ENCODE assay signal across 7 cellular contexts in the genomic region with DNA sequence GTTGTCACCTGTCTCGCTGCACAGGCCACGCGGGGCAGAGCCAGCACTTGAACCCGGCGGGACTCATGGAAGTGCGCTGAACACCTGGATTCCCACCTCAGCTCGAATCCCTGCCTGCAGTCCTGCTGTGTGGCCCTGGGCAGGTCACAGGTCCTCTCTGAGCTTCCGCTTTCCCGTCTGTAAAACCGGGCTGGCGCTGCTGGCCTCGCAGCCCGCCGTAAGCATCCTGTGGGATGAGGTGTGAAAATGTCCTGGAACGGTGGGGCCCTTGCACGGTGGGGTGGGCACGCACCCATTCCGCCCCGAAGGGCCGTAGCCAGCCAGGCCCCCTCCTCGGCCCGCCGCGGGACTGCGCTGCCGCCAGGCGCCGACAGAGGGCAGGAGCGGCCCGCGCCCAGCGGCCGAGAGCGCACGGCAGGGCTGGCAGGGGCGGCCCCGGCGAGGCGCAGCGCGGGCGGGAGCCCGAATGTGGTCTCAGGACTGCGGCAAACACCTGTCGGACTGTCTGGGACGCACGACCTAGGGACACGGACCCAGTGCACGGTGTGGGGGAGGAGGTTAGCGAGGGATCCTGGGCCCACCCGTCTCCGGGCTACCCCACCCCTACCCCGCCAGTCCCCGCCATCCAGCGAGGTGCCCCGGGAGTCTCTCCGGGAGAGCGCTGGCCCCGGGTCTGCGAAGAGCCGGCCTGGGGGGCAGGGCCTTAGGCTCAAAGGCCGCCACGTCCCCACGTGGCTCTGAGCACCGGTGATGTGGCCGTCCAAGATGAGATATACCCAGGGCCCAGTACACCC. TPM values are rescaled to one million over a fixed set of nuclear protein-coding genes. Genes with fewer than 3 reads are reported as not detected.
DNase-seq lines count a peak whose midpoint lies in the region; ATAC-seq, FAIRE-seq and TF ChIP-seq lines count a peak whose summit lies in the region.

No MANE protein-coding gene starts in this region.

- H3K4me3 Mint-ChIP-seq in progenitor cell of endocrine pancreas (ENCODE audit: low read depth) = no peak overlapping the region

- H3K36me3 Mint-ChIP-seq in progenitor cell of endocrine pancreas (ENCODE audit: insufficient read depth) = no peaks in the 10 kb centered on the region

- CTCF ChIA-PET in OCI-LY7 (lab: Charles Lee; ENCODE audit: unreplicated experiment) = no interaction called here

- H3K36me3 ChIP-seq in OCI-LY7 (ENCODE audit: insufficient read depth, low read length) = no peaks in the 10 kb centered on the region

- no peaks in the 10 kb centered on the region for H3K9me2 ChIP-seq in OCI-LY7 (ENCODE audit: insufficient read depth, low read length)

- no peaks in the 10 kb centered on the region for H4K20me1 ChIP-seq in OCI-LY7 (ENCODE audit: insufficient read depth, low read length)

- peaks cover 8% of the 10 kb centered on the region for H3K4me1 Mint-ChIP-seq in progenitor cell of endocrine pancreas (ENCODE audit: low read depth)

- peak; percentile 58 for ATAC-seq in HG02970 (IDR thresholded peaks at IDR 0.05; ENCODE audit: low FRiP score, unreplicated experiment)

- DNase-seq in GM12892 (ENCODE audit: insufficient read length) (peak; percentile 96), OCI-LY7 (ENCODE audit: low spot score) (peak; percentile 40), germinal center (ENCODE audit: low spot score) (peak; percentile 86), progenitor cell of endocrine pancreas (ENCODE audit: low spot score, unreplicated experiment) (peak; percentile 70), NCI-H2029 treated with DMSO at 0.1 percent for 48 hours (lab: John Stamatoyannopoulos, UW) (no peak)
- peak; percentile 33 for DNase-seq in activated T-helper 9 cell treated with anti-CD3 and anti-CD28 coated beads, Interleukin-2, amount 50 U/mL, for 16 hours (ENCODE audit: low read depth)

- POLR2A ChIA-PET in OCI-LY7 (lab: Charles Lee) = interaction anchor here (0.6 kb wide), 1 partner anchor 1027 kb away, joined by 4 read pairs; no protein-coding TSS in a partner anchor

- FAIRE-seq in GM12892 (lab: Jason Lieb, UNC) = peak; percentile 95

- no TSS peak for BruUV-seq in OCI-LY7 (replicated peaks; lab: Mats Ljungman, UMichigan)

- H3K79me2 ChIP-seq in OCI-LY7 (ENCODE audit: insufficient read depth, low read depth, low read length) = no peaks in the 10 kb centered on the region

- H3K27me3 Mint-ChIP-seq in progenitor cell of endocrine pancreas = peaks cover 51% of the 10 kb centered on the region

- H3K4me3 ChIP-seq in OCI-LY7 (ENCODE audit: low read depth, low read length, poor library complexity, severe bottlenecking) = no peak overlapping the region

- H3K9me3 ChIP-seq in OCI-LY7 (ENCODE audit: low read length) = no peaks in the 10 kb centered on the region

- intact Hi-C loops in OCI-LY7 (cut with micrococcal nuclease; ENCODE audit: unreplicated experiment) = loop anchor here (1.0 to 5.0 kb wide), 2 partner anchors 71 to 181 kb away; no protein-coding TSS in a partner anchor

- H3K4me1 ChIP-seq in OCI-LY7 (ENCODE audit: insufficient read depth, low read length, poor library complexity, severe bottlenecking) = no peaks in the 10 kb centered on the region

- TF ChIP-seq CTCF in OCI-LY7 (conservative IDR thresholded peaks at IDR 0.05; ENCODE audit: low read length) = peak; percentile 73
- TF ChIP-seq CTCF in progenitor cell of endocrine pancreas (IDR thresholded peaks at IDR 0.05; ENCODE audit: unreplicated experiment) = peak; percentile 90

- no peak overlapping the region for H3K27ac Mint-ChIP-seq in progenitor cell of endocrine pancreas

- no peaks in the 10 kb centered on the region for H3K9me3 Mint-ChIP-seq in progenitor cell of endocrine pancreas (ENCODE audit: low read depth)

- TF ChIP-seq POLR2A in GM12892 (IDR thresholded peaks at IDR 0.05; ENCODE audit: low read depth, low read length) = no peak

- no peak overlapping the region for H3K27ac ChIP-seq in OCI-LY7 (ENCODE audit: low read depth, low read length, poor library complexity, severe bottlenecking)

- peak overlapping the region; percentile 50; the same call in 1 of the 2 replicates for H3K4me2 ChIP-seq in OCI-LY7 (ENCODE audit: low read length)

- no peak overlapping the region for H2AFZ ChIP-seq in OCI-LY7 (ENCODE audit: low read length)

RNA-seq across cellular contexts. Expression of gene DNAJB8, which starts 40.4 kb away (rescaled TPM):
- polyA plus RNA-seq in GM12892 (2012; ENCODE audit: missing spikeins) = not detected
- total RNA-seq in OCI-LY7 (2014; rRNA removed; shearing (Covaris generic)) = not detected in 2 replicates
- total RNA-seq in OCI-LY7 (2022) (not detected in 2 replicates), progenitor cell of endocrine pancreas (not detected in 2 replicates)
